In the genomic region with DNA sequence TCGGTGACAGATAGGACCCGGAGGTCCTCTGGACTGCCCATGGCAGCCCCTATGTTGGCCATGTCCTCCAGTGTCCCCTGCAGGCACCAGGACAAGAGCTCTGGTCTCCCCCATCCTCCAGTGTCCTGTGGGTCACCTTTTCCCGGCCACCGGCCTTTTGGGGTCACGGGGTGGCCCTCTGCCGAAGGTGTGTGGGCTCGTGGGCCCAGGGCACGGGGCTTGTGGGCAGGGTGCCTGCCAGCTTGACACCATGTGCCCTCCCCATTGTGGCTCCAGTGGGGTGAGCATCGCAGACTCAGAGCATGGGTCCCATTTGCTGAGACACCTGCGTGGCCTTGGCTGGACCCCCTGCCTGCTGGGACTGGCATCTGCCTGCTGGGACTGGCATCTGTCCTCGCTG, we compare ENCODE assay signal across 16 cellular contexts. TPM values are rescaled to one million over a fixed set of nuclear protein-coding genes. Genes with fewer than 3 reads are reported as not detected.
DNase-seq lines count a peak whose midpoint lies in the region; ATAC-seq and TF ChIP-seq lines count a peak whose summit lies in the region.
"Had no signal": no experiment of that assay in that cellular context is flagged by ENCODE, and none has a peak within 500 bp of the region (broad histone marks: within the 10 kb centered on the region; RNA-seq: fewer than 3 reads in every experiment).

No MANE protein-coding gene starts in this region.

- ATAC-seq in body of pancreas (no peak), HG02981 (IDR thresholded peaks at IDR 0.05; ENCODE audit: unreplicated experiment) (no peak)
- ATAC-seq: GM12878 had no signal

- no peak for TF ChIP-seq POLR2A in body of pancreas (IDR thresholded peaks at IDR 0.05)

- WGBS in body of pancreas, 2 donors: 87% methylated on average over 8 of the region's 11 CpGs; no CpG with 5 or more reads in 1 of the 2 donors

- H3K4me1 ChIP-seq in HEK293 (ENCODE audit: control insufficient read depth, insufficient read depth, low read length) (peaks cover 5% of the 10 kb centered on the region; the same call in 1 of the 2 replicates), body of pancreas (peaks cover 82% of the 10 kb centered on the region)

- no peaks in the 10 kb centered on the region for H3K27me3 ChIP-seq in body of pancreas

- H3K36me3 ChIP-seq in HEK293 (ENCODE audit: control insufficient read depth in 2 of 2, insufficient read depth in 1 of 2, low read length in 2 of 2) (peaks cover 0 to 70% of the 10 kb centered on the region in 2 experiments; a peak in 1 of 3 replicates), body of pancreas (replicated peaks in 1 of 2; ENCODE audit: insufficient read depth in 1 of 2, low read depth in 2 of 2) (no peaks in the 10 kb centered on the region)

- TF ChIP-seq CTCF in HEK293 (tag by site-specific recombination; IDR thresholded peaks at IDR 0.05) (no peak), body of pancreas (IDR thresholded peaks at IDR 0.05) (no peak)

- no peaks in the 10 kb centered on the region for H3K9me3 ChIP-seq in HEK293 (ENCODE audit: control insufficient read depth, insufficient read depth, low read depth, low read length)
- no peaks in the 10 kb centered on the region for H3K9me3 ChIP-seq in body of pancreas

- CTCF ChIA-PET in HEK293 (lab: Yijun Ruan, JAX): no interaction called here

- POLR2A ChIA-PET in HEK293 (lab: Yijun Ruan, JAX): no interaction called here

- H3K27ac ChIP-seq in HEK293 (ENCODE audit: extremely low read depth, low read depth, low read length) (no peak overlapping the region), body of pancreas (peak overlapping the region in 3 of 4 donors; percentile 0 to 49 (median 3))
- H3K27ac ChIP-seq: 22Rv1, GM23248 had no signal

- intact Hi-C loops in body of pancreas (cut with DNase I): no loop called here

- H3K4me3 ChIP-seq in HEK293 (ENCODE audit: low read depth, low read length) (no peak overlapping the region), body of pancreas (no peak overlapping the region)
- H3K4me3 ChIP-seq: GM12878, GM23248 had no signal

- DNase-seq in DMS 273 (lab: John Stamatoyannopoulos, UW; ENCODE audit: unreplicated experiment) (peak; percentile 60), DMS 273 treated with DMSO at 0.1 percent for 48 hours (lab: John Stamatoyannopoulos, UW) (no peak), body of pancreas (no peak), SIG-M5 treated with dmso at 0.1 percent for 504 hours (lab: John Stamatoyannopoulos, UW; ENCODE audit: unreplicated experiment) (no peak)
- DNase-seq: Calu3; CD4-positive, alpha-beta memory T cell; COR-L47; DMS79; EL; GDM1; GM23248; HCEC 1CT had no signal

TF ChIP-seq in HEK293, 187 proteins besides CTCF, POLR2A, EP300 and RAD21:
- TF ChIP-seq BCL11A (tag by site-specific recombination; IDR thresholded peaks at IDR 0.05; ENCODE audit: low read depth): peak; percentile 54
- TF ChIP-seq HIC1 (tag by site-specific recombination; IDR thresholded peaks at IDR 0.05): peak; percentile 49
- TF ChIP-seq, protein P1, sequence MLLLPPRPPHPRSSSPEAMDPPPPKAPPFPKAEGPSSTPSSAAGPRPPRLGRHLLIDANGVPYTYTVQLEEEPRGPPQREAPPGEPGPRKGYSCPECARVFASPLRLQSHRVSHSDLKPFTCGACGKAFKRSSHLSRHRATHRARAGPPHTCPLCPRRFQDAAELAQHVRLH (tag by site-specific recombination; IDR thresholded peaks at IDR 0.05): no peak
- TF ChIP-seq ZNF266 (tag by site-specific recombination; IDR thresholded peaks at IDR 0.05; ENCODE audit: low read depth): no peak
- peak; percentile 39; the same call in 1 of the 2 replicates for TF ChIP-seq BCL11B (tag by site-specific recombination; IDR thresholded peaks at IDR 0.05; ENCODE audit: low read depth)
- TF ChIP-seq ZNF184 (tag by site-specific recombination; IDR thresholded peaks at IDR 0.05): no peak

RNA-seq across cellular contexts. Expression of gene GSE1, which starts 18.1 kb away (rescaled TPM):
- total RNA-seq in body of pancreas: 100 to 1,000 TPM in 1 of 2 donors, 10 to 100 TPM in 1; 76.5 to 221 TPM

RNA-seq across cellular contexts. Expression of gene GINS2, which starts 57.5 kb away (rescaled TPM):
- under 1 TPM; 0.26 to 0.33 TPM for total RNA-seq in body of pancreas
